In the genomic region with DNA sequence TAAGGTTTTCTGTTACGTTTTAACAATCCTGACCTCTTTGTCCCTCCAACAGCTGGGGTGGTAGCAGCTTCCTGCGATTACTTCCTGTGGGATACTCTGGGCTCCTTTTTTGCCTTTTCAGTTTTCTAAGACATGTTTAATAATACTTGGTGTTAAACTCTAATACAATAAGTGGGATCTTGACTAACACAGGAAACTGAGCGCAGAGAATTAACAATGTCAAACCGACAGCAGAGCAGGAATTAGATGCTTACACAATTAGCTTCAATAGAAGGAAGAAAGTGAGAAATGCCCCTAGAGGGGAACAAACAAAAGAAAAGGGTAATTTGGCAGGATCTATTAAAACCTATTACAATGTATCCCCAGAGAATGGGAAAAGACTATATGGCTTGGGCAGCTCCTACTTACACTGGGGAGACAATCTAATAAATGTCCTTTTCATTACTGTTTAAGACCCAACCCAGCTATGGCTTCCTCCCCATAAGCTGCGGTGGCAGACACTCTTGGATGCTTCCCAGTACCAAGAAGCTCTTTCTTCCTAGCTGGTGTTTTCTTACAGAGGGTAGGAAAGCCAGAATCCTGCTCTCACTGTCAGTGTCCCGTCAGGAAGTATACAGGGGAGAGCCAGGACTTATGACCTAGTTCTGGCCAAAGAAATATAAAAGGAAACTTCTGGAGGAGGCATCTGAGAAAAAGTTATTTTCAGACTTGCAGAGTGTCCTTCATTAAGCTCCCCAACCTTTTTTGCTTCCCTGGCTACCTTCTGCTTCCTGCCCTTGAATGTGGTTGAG, we compare ENCODE assay signal across 16 cellular contexts.
DNase-seq lines count a peak whose midpoint lies in the region; ATAC-seq and TF ChIP-seq lines count a peak whose summit lies in the region.
"Had no signal": no experiment of that assay in that cellular context is flagged by ENCODE, and none has a peak within 500 bp of the region (broad histone marks: within the 10 kb centered on the region; RNA-seq: fewer than 3 reads in every experiment).

No MANE protein-coding gene starts in this region.

- H3K9me3 ChIP-seq in BLaER1 treated with 17β-estradiol and CSF1 and Interleukin-3, amounts not matched to agents 10 nM and 100 nM (replicated peaks in 1 of 11): peaks cover 4 to 12% (median 11%) of the 10 kb centered on the region in 11 experiments; a peak in 16 of 22 replicates
- H3K9me3 ChIP-seq in esophagus muscularis mucosa (no peaks in the 10 kb centered on the region), neuronal stem cell (replicated peaks in 1 of 2; ENCODE audit: control insufficient read depth in 2 of 2, insufficient read depth in 1 of 2, low read depth in 1 of 2, low read length in 2 of 2) (peaks cover 0 to 12% of the 10 kb centered on the region in 2 donors)
- H3K9me3 ChIP-seq: BE2C, SJSA1 had no signal

- TF ChIP-seq POLR2A in esophagus muscularis mucosa (IDR thresholded peaks at IDR 0.05; ENCODE audit: low read depth): no peak

- H2BK5ac ChIP-seq in neuronal stem cell (ENCODE audit: low read length): no peak overlapping the region

- peak overlapping the region; percentile 47 to 87 (median 75) for H3K4me2 ChIP-seq in BLaER1 treated with 17β-estradiol and CSF1 and Interleukin-3, amounts not matched to agents 10 nM and 100 nM
- H3K4me2 ChIP-seq in neuronal stem cell (ENCODE audit: insufficient read depth, low read length, poor library complexity, severe bottlenecking): peak overlapping the region; percentile 27

- TF ChIP-seq CTCF in esophagus muscularis mucosa (IDR thresholded peaks at IDR 0.05): no peak

- no peak overlapping the region for H4K8ac ChIP-seq in neuronal stem cell (ENCODE audit: low read depth, low read length)

- H3K14ac ChIP-seq in neuronal stem cell (ENCODE audit: low read length): no peak overlapping the region

- no peak for TF ChIP-seq EP300 in esophagus muscularis mucosa (IDR thresholded peaks at IDR 0.05)

- no peak overlapping the region for H2AK5ac ChIP-seq in neuronal stem cell (ENCODE audit: low read depth, low read length)

- H3K4me1 ChIP-seq in BLaER1 treated with 17β-estradiol and CSF1 and Interleukin-3, amounts not matched to agents 10 nM and 100 nM: peaks cover 15 to 23% (median 18%) of the 10 kb centered on the region in 10 experiments
- H3K4me1 ChIP-seq in esophagus muscularis mucosa (peaks cover 9 to 18% (median 15%) of the 10 kb centered on the region in 4 donors), neuronal stem cell (ENCODE audit: control insufficient read depth in 2 of 2, insufficient read depth in 1 of 2, low read depth in 1 of 2, low read length in 2 of 2) (peaks cover 4% of the 10 kb centered on the region in 2 donors)
- H3K4me1 ChIP-seq: BE2C had no signal

- no peak overlapping the region for H3K4ac ChIP-seq in neuronal stem cell (ENCODE audit: low read length)

- H3K4me3 Mint-ChIP-seq in stimulated activated naive B cell treated with anti-CD40 and anti-IgM and Interleukin-4, amounts not matched to agents 10 μg/mL and 1 μg/mL and 100 μg/mL, for 72 hours: no peak overlapping the region
- H3K4me3 Mint-ChIP-seq: CD8-positive, alpha-beta memory T cell; HFFc6 had no signal

- H3K27me3 ChIP-seq in BLaER1 treated with 17β-estradiol and CSF1 and Interleukin-3, amounts not matched to agents 10 nM and 100 nM: no peaks in the 10 kb centered on the region
- H3K27me3 ChIP-seq in esophagus muscularis mucosa (no peaks in the 10 kb centered on the region), neuronal stem cell (ENCODE audit: control insufficient read depth in 3 of 3, insufficient read depth in 3 of 3, low read depth in 1 of 3, low read length in 3 of 3) (no peaks in the 10 kb centered on the region)
- H3K27me3 ChIP-seq: BE2C, SJSA1 had no signal

- H4K20me1 ChIP-seq in BLaER1 treated with 17β-estradiol and CSF1 and Interleukin-3, amounts not matched to agents 10 nM and 100 nM: no peaks in the 10 kb centered on the region

- no peak overlapping the region for H2BK15ac ChIP-seq in neuronal stem cell (ENCODE audit: low read length)

- H3K18ac ChIP-seq in neuronal stem cell (ENCODE audit: low read length): no peak overlapping the region

- H3K9ac ChIP-seq in BLaER1 treated with 17β-estradiol and CSF1 and Interleukin-3, amounts not matched to agents 10 nM and 100 nM: peak overlapping the region in 2 of 11 experiments; percentile 33 to 35; a peak in 2 of 22 replicates
- H3K9ac ChIP-seq in neuronal stem cell (ENCODE audit: low read depth, low read length, poor library complexity): no peak overlapping the region

- H3K23ac ChIP-seq in neuronal stem cell (ENCODE audit: low read depth, low read length, poor library complexity): no peak overlapping the region

- H3K79me1 ChIP-seq in neuronal stem cell (ENCODE audit: low read depth, low read length): no peaks in the 10 kb centered on the region

- H3K4me3 ChIP-seq in BLaER1 treated with 17β-estradiol and CSF1 and Interleukin-3, amounts not matched to agents 10 nM and 100 nM: no peak overlapping the region
- no peak overlapping the region for H3K4me3 ChIP-seq in esophagus muscularis mucosa
- H3K4me3 ChIP-seq in neuronal stem cell (ENCODE audit: low read length in 2 of 2): peak overlapping the region in 1 of 2 donors; percentile 16
- H3K4me3 ChIP-seq: SJSA1 had no signal

- H3K27ac ChIP-seq in BLaER1 treated with 17β-estradiol and CSF1 and Interleukin-3, amounts not matched to agents 10 nM and 100 nM: peak overlapping the region in 9 of 11 experiments; percentile 0 to 69 (median 42); a peak in 13 of 22 replicates
- peak overlapping the region; percentile 40 to 56 (median 42) for H3K27ac ChIP-seq in esophagus muscularis mucosa (replicated peaks in 1 of 4)
- H3K27ac ChIP-seq in neuronal stem cell (replicated peaks; ENCODE audit: low read length): peak overlapping the region; percentile 28
- H3K27ac ChIP-seq: SJSA1 had no signal

- ATAC-seq in HG02973 (IDR thresholded peaks at IDR 0.05; ENCODE audit: unreplicated experiment): no peak
- no peak for ATAC-seq in stimulated activated naive B cell treated with anti-CD40 and anti-IgM and Interleukin-4, amounts not matched to agents 10 μg/mL and 1 μg/mL and 100 μg/mL, for 72 hours (replicated peaks)

- peak overlapping the region; percentile 83 for H2AFZ ChIP-seq in neuronal stem cell (ENCODE audit: low read length)

- peaks cover 0 to under 1% of the 10 kb centered on the region in 2 donors for H3K4me1 Mint-ChIP-seq in stimulated activated naive B cell treated with anti-CD40 and anti-IgM and Interleukin-4, amounts not matched to agents 10 μg/mL and 1 μg/mL and 100 μg/mL, for 72 hours

- no peak overlapping the region for H4K91ac ChIP-seq in neuronal stem cell (ENCODE audit: low read depth, low read length, poor library complexity)

- H3K9me3 Mint-ChIP-seq in stimulated activated naive B cell treated with anti-CD40 and anti-IgM and Interleukin-4, amounts not matched to agents 10 μg/mL and 1 μg/mL and 100 μg/mL, for 72 hours: peaks cover 0 to 2% of the 10 kb centered on the region in 2 donors
- H3K9me3 Mint-ChIP-seq: CD8-positive, alpha-beta memory T cell; HFFc6 had no signal

- intact Hi-C loops in esophagus muscularis mucosa (cut with DNase I): no loop called here

- H2BK12ac ChIP-seq in neuronal stem cell (ENCODE audit: low read length): no peak overlapping the region

- H3K27ac Mint-ChIP-seq in stimulated activated naive B cell treated with anti-CD40 and anti-IgM and Interleukin-4, amounts not matched to agents 10 μg/mL and 1 μg/mL and 100 μg/mL, for 72 hours: no peak overlapping the region
- H3K27ac Mint-ChIP-seq: CD8-positive, alpha-beta memory T cell; HFFc6 had no signal

- WGBS in esophagus muscularis mucosa: 45% methylated on average over 6 of the region's 6 CpGs
- no CpG with 5 or more reads among the region's 6 CpGs for WGBS in neuronal stem cell (ENCODE audit: extremely low coverage in 2 of 2, insufficient read length in 2 of 2, insufficient replicate concordance in 1 of 2), 2 donors

- no peaks in the 10 kb centered on the region for H3K36me3 Mint-ChIP-seq in stimulated activated naive B cell treated with anti-CD40 and anti-IgM and Interleukin-4, amounts not matched to agents 10 μg/mL and 1 μg/mL and 100 μg/mL, for 72 hours

- peaks cover 7 to 16% of the 10 kb centered on the region in 2 donors for H3K27me3 Mint-ChIP-seq in stimulated activated naive B cell treated with anti-CD40 and anti-IgM and Interleukin-4, amounts not matched to agents 10 μg/mL and 1 μg/mL and 100 μg/mL, for 72 hours

- DNase-seq in MV-4-11 (lab: John Stamatoyannopoulos, UW) (peak; percentile 36), esophagus muscularis mucosa (ENCODE audit: extremely low spot score) (no peak), neuronal stem cell (ENCODE audit: low spot score) (no peak), NCI-H187 treated with DMSO at 0.1 percent for 48 hours (lab: John Stamatoyannopoulos, UW) (no peak)
- no peak for DNase-seq in stimulated activated naive B cell treated with anti-CD40 and anti-IgM and Interleukin-4, amounts not matched to agents 10 μg/mL and 1 μg/mL and 100 μg/mL, for 72 hours
- DNase-seq: BE2C; CD8-positive, alpha-beta memory T cell; DND-41; GF-D8; HFFc6; NCI-H1417 treated with DMSO at 0.1 percent for 48 hours; NCI-H2029 treated with DMSO at 0.1 percent for 48 hours; NCI-H524 had no signal

- no peak overlapping the region for H2BK120ac ChIP-seq in neuronal stem cell (ENCODE audit: low read depth, low read length)

- no peaks in the 10 kb centered on the region for H3K36me3 ChIP-seq in BLaER1 treated with 17β-estradiol and CSF1 and Interleukin-3, amounts not matched to agents 10 nM and 100 nM
- H3K36me3 ChIP-seq in esophagus muscularis mucosa: no peaks in the 10 kb centered on the region
- H3K36me3 ChIP-seq in neuronal stem cell (replicated peaks in 1 of 2; ENCODE audit: control insufficient read depth in 2 of 2, insufficient read depth in 2 of 2, low read length in 2 of 2): no peaks in the 10 kb centered on the region
- H3K36me3 ChIP-seq: BE2C, SJSA1 had no signal
